15 cellular contexts compared by ENCODE assay signal in the genomic region with DNA sequence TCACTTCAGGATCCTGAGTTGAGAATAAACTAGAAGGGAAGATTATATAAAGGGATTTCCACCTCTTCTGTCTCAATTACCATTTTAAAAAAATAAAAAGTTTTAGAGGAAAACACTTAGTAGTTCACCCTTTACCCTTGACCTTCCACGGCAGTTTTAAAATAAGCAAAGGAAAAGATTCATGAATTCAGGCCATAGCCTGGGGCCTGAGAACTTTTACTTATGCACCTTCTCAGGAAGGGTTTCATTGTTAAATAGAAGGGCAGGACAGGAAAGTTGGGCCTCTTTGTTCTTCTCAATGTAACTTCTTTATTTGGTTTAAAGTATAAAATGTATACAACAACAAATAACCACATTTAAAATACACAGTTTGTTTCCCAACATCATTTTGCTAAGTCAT. TPM values are rescaled to one million over a fixed set of nuclear protein-coding genes. Genes with fewer than 3 reads are reported as not detected.
A peak's percentile ranks its signal among the peaks of the same experiment; 100 is the strongest.
DNase-seq lines count a peak whose midpoint lies in the region; ATAC-seq, FAIRE-seq and TF ChIP-seq lines count a peak whose summit lies in the region.
"Had no signal": no experiment of that assay in that cellular context is flagged by ENCODE, and none has a peak within 500 bp of the region (broad histone marks: within the 10 kb centered on the region; RNA-seq: fewer than 3 reads in every experiment).

No MANE protein-coding gene starts in this region.

- peak overlapping the region in 1 of 2 donors; percentile 54 for H3K9ac ChIP-seq in liver (ENCODE audit: low read depth in 1 of 2, low read length in 2 of 2)
- H3K9ac ChIP-seq in HepG2 (ENCODE audit: insufficient read depth, low read depth, low read length), result no peak overlapping the region
- H3K9ac ChIP-seq: BLaER1 had no signal

- no peaks in the 10 kb centered on the region for H4K20me1 ChIP-seq in HepG2 (ENCODE audit: insufficient read depth, low read length)
- H4K20me1 ChIP-seq: BLaER1 had no signal

- no peak overlapping the region for H2AFZ ChIP-seq in HepG2 (ENCODE audit: low read length)

- peak overlapping the region; percentile 54 to 55 for H3K27ac ChIP-seq in liver (ENCODE audit: low read depth in 1 of 2, low read length in 2 of 2)
- no peak overlapping the region for H3K27ac ChIP-seq in HepG2 (ENCODE audit: extremely low read length, insufficient read depth, low read length)
- no peak overlapping the region for H3K27ac ChIP-seq in aorta (ENCODE audit: low read depth in 1 of 2, low read length in 2 of 2)
- H3K27ac ChIP-seq: BLaER1 had no signal

- H3K9me3 ChIP-seq in liver (ENCODE audit: control insufficient read depth in 4 of 4, low read length in 3 of 4) (no peaks in the 10 kb centered on the region), HepG2 (ENCODE audit: low read length) (no peaks in the 10 kb centered on the region), aorta (ENCODE audit: control insufficient read depth, low read length) (no peaks in the 10 kb centered on the region)

- CTCF ChIA-PET in HepG2 (lab: Yijun Ruan, JAX; ENCODE audit: low intra/inter-chr PET ratio, low total read pairs), result interaction anchor here (1.2 kb wide), 1 partner anchor 144 kb away, joined by 3 read pairs; no protein-coding TSS in a partner anchor

- H3K4me2 ChIP-seq in HepG2 (ENCODE audit: low read depth, low read length), result no peak overlapping the region
- H3K4me2 ChIP-seq: BLaER1 had no signal

- no peaks in the 10 kb centered on the region for H3K27me3 ChIP-seq in liver (ENCODE audit: control insufficient read depth in 4 of 4, insufficient read depth in 4 of 4, low read length in 3 of 4)
- H3K27me3 ChIP-seq in HepG2 (ENCODE audit: control insufficient read depth in 1 of 2, insufficient read depth in 2 of 2, low read length in 2 of 2), result no peaks in the 10 kb centered on the region
- no peaks in the 10 kb centered on the region for H3K27me3 ChIP-seq in aorta (ENCODE audit: control insufficient read depth in 1 of 2, insufficient read depth in 2 of 2, low read length in 1 of 2)
- H3K27me3 ChIP-seq: BLaER1 had no signal

- FAIRE-seq in HepG2 (lab: Jason Lieb, UNC), result no peak

- TF ChIP-seq EP300 in HepG2 (IDR thresholded peaks at IDR 0.05; ENCODE audit: low read depth in 2 of 2, low read length in 2 of 2), result no peak
- TF ChIP-seq EP300 in HepG2 (CRISPR knock-in tag; IDR thresholded peaks at IDR 0.05; ENCODE audit: borderline replicate concordance), result no peak

- intact Hi-C loops in HepG2 (cut with micrococcal nuclease; ENCODE audit: unreplicated experiment) (loop anchor here (5.0 kb wide), 1 partner anchor 45 kb away; no protein-coding TSS in a partner anchor), aorta (cut with DNase I) (no loop called here)

- H3K79me2 ChIP-seq in HepG2 (ENCODE audit: insufficient read depth, low read length), result no peaks in the 10 kb centered on the region

- no peak for ATAC-seq in HepG2
- ATAC-seq in left lobe of liver, result peak; percentile 9
- no peak for ATAC-seq in HG02870 (IDR thresholded peaks at IDR 0.05; ENCODE audit: unreplicated experiment)
- no peak for ATAC-seq in aorta (ENCODE audit: low FRiP score)

- POLR2A ChIA-PET in HepG2 (lab: Yijun Ruan, JAX), result interaction anchor here (0.6 kb wide), 1 partner anchor 45 kb away, joined by 3 read pairs; no protein-coding TSS in a partner anchor

- no peak for DNase-seq in HepG2 (ENCODE audit: low spot score)
- no peak for DNase-seq in left lobe of liver (ENCODE audit: low spot score)
- DNase-seq in pulmonary artery endothelial cell (ENCODE audit: low read depth, low spot score), result peak; percentile 19
- no peak for DNase-seq in HUDEP-2 (lab: John Stamatoyannopoulos, UW; ENCODE audit: unreplicated experiment in 76 of 76)
- DNase-seq in aorta, result no peak
- DNase-seq: 8988T; CD4-positive, alpha-beta memory T cell; DMS153; DMS79; GF-D8; GOT3; H9 had no signal

- no TSS peak for BruUV-seq in HepG2 (replicated peaks; lab: Mats Ljungman, UMichigan)

- TF ChIP-seq POLR2A in HepG2 (IDR thresholded peaks at IDR 0.05; ENCODE audit: insufficient read depth in 1 of 2, low read depth in 2 of 2, low read length in 2 of 2), result no peak

- H3K4me3 ChIP-seq in liver (ENCODE audit: low read depth in 1 of 3, low read length in 3 of 3), result no peak overlapping the region
- no peak overlapping the region for H3K4me3 ChIP-seq in HepG2 (replicated peaks in 1 of 3; ENCODE audit: insufficient read depth in 1 of 3, low read depth in 2 of 3, low read length in 3 of 3)
- no peak overlapping the region for H3K4me3 ChIP-seq in aorta (ENCODE audit: low read length in 2 of 2)
- H3K4me3 ChIP-seq: BLaER1 had no signal

- H3K36me3 ChIP-seq in liver (ENCODE audit: control insufficient read depth in 4 of 4, insufficient read depth in 3 of 4, low read depth in 1 of 4, low read length in 3 of 4) (peaks cover 0 to 3% (median 0%) of the 10 kb centered on the region in 4 donors), HepG2 (replicated peaks in 1 of 2; ENCODE audit: control insufficient read depth in 1 of 2, insufficient read depth in 2 of 2, low read length in 2 of 2) (peaks cover 1 to 9% of the 10 kb centered on the region in 2 experiments; a peak in 2 of 5 replicates), aorta (ENCODE audit: control insufficient read depth in 1 of 2, insufficient read depth in 2 of 2, low read length in 1 of 2) (peaks cover 7 to 9% of the 10 kb centered on the region in 2 donors)

- WGBS in liver, result 21% methylated on average over 1 of the region's 1 CpG
- 92% methylated on average over 1 of the region's 1 CpG for WGBS in HepG2 (ENCODE audit: low lambda C conversion rate)
- WGBS in aorta, 2 donors, result 39 to 58% methylated on average over 1 of the region's 1 CpG

- in situ Hi-C loops in HepG2 (cut with HindIII; ENCODE audit: extremely low pct_ligation_motif_present, low pct_unique_long_range_greater_than_20kb), result no loop called here

- TF ChIP-seq CTCF in liver (IDR thresholded peaks at IDR 0.05; ENCODE audit: low read depth, low read length, missing input control), result no peak
- TF ChIP-seq CTCF in HepG2 (CRISPR knock-in tag; IDR thresholded peaks at IDR 0.05), result no peak

- TF ChIP-seq RAD21 in liver (IDR thresholded peaks at IDR 0.05) (no peak), HepG2 (CRISPR knock-in tag; IDR thresholded peaks at IDR 0.05) (no peak)

- H3K4me1 ChIP-seq in liver (ENCODE audit: control insufficient read depth in 4 of 4, insufficient read depth in 4 of 4, low read length in 3 of 4), result peaks cover 11 to 54% (median 36%) of the 10 kb centered on the region in 4 donors
- H3K4me1 ChIP-seq in HepG2 (ENCODE audit: insufficient read depth, low read length), result peaks cover 26% of the 10 kb centered on the region
- H3K4me1 ChIP-seq in aorta (ENCODE audit: control insufficient read depth in 1 of 2, insufficient read depth in 2 of 2, low read length in 2 of 2), result no peaks in the 10 kb centered on the region
- H3K4me1 ChIP-seq: BLaER1 had no signal

TF ChIP-seq in liver, 16 proteins besides CTCF, POLR2A, EP300 and RAD21:
- no peak for TF ChIP-seq HNF4A (conservative IDR thresholded peaks at IDR 0.05)
- TF ChIP-seq, protein P1, sequence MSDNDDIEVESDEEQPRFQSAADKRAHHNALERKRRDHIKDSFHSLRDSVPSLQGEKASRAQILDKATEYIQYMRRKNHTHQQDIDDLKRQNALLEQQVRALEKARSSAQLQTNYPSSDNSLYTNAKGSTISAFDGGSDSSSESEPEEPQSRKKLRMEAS (IDR thresholded peaks at IDR 0.05), result no peak

TF ChIP-seq in HepG2, 621 proteins besides CTCF, POLR2A, EP300 and RAD21 (continues in another document):
- TF ChIP-seq NR1H2 (CRISPR knock-in tag; IDR thresholded peaks at IDR 0.05; ENCODE audit: borderline replicate concordance, low read depth) (no peak), ZNF251 (CRISPR knock-in tag; IDR thresholded peaks at IDR 0.05) (no peak), ZNF549 (CRISPR knock-in tag; IDR thresholded peaks at IDR 0.05) (no peak), U2AF2 (IDR thresholded peaks at IDR 0.05; ENCODE audit: low read depth, low read length) (no peak), MAFG (CRISPR knock-in tag; IDR thresholded peaks at IDR 0.05) (no peak), ZNF777 (CRISPR knock-in tag; IDR thresholded peaks at IDR 0.05) (no peak)
- TF ChIP-seq, protein P2, sequence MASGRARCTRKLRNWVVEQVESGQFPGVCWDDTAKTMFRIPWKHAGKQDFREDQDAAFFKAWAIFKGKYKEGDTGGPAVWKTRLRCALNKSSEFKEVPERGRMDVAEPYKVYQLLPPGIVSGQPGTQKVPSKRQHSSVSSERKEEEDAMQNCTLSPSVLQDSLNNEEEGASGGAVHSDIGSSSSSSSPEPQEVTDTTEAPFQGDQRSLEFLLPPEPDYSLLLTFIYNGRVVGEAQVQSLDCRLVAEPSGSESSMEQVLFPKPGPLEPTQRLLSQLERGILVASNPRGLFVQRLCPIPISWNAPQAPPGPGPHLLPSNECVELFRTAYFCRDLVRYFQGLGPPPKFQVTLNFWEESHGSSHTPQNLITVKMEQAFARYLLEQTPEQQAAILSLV (CRISPR knock-in tag; IDR thresholded peaks at IDR 0.05; ENCODE audit: borderline replicate concordance), result no peak

RNA-seq across cellular contexts. Expression of a gene that starts 54.9 kb away (rescaled TPM):
- total RNA-seq in liver (10 to 100 TPM; 10.5 to 11.4 TPM), HepG2 (2016; rRNA removed; fragmentation: Illumina TruSeq; extraction: Trizol) (4.6 and 9.1 TPM in 2 replicates), left lobe of liver (6.5 TPM), pulmonary artery endothelial cell (49.0 and 49.7 TPM in 2 replicates), aorta (100 to 1,000 TPM; 132 to 311 TPM)
- polyA plus RNA-seq in liver (1 to 10 TPM; 1.5 to 3.8 TPM), HepG2 (2011; rRNA removed) (5.3 and 5.6 TPM in 2 replicates), aorta (10 to 100 TPM; 62.7 to 87.3 TPM)
- 7.4 TPM in 2 replicates for total RNA-seq in HepG2 (2016; cell fraction: cytosol; rRNA removed; fragmentation: Illumina TruSeq; extraction: Trizol; ENCODE audit: low read depth)
- 5.6 and 10.8 TPM in 2 replicates for total RNA-seq in HepG2 (2016; cell fraction: insoluble cytoplasmic fraction; rRNA removed; fragmentation: Illumina TruSeq; extraction: Trizol)
- total RNA-seq in HepG2 (2016; cell fraction: membrane; rRNA removed; fragmentation: Illumina TruSeq; extraction: Trizol), result 3.7 and 5.3 TPM in 2 replicates
- total RNA-seq in HepG2 (2016; cell fraction: nucleus; rRNA removed; fragmentation: Illumina TruSeq; extraction: Trizol), result 16.9 and 18.7 TPM in 2 replicates
- 1.5 and 2.1 TPM in 2 replicates for polyA plus RNA-seq in HepG2 (2011; cell fraction: cytosol; rRNA removed)
- 10.9 and 16.0 TPM in 2 replicates for polyA plus RNA-seq in HepG2 (2011; cell fraction: nucleus; rRNA removed)
- 2.9 and 3.0 TPM in 2 replicates for polyA plus RNA-seq in HepG2 (2012)
- 0.50 and 0.62 TPM in 2 replicates for polyA plus RNA-seq in HepG2 (2016; cell fraction: cytosol; fragmentation: Illumina TruSeq; extraction: Trizol; ENCODE audit: low read depth)
- polyA plus RNA-seq in HepG2 (2016; cell fraction: insoluble cytoplasmic fraction; fragmentation: Illumina TruSeq; extraction: Trizol; ENCODE audit: low read depth), result 3.5 and 3.6 TPM in 2 replicates
- 1.1 and 1.4 TPM in 2 replicates for polyA plus RNA-seq in HepG2 (2016; cell fraction: membrane; fragmentation: Illumina TruSeq; extraction: Trizol; ENCODE audit: low read depth)
- 28.6 and 32.6 TPM in 2 replicates for polyA plus RNA-seq in HepG2 (2016; cell fraction: nucleus; fragmentation: Illumina TruSeq; extraction: Trizol; ENCODE audit: insufficient read depth, low read depth)
- 8.0 and 11.0 TPM in 2 replicates for polyA minus RNA-seq in HepG2 (2011; rRNA and poly(A)+ RNA removed; ENCODE audit: low replicate concordance)
- 2.7 and 4.8 TPM in 2 replicates for polyA minus RNA-seq in HepG2 (2011; cell fraction: cytosol; rRNA and poly(A)+ RNA removed)
- polyA minus RNA-seq in HepG2 (2011; cell fraction: nucleus; rRNA and poly(A)+ RNA removed), result 24.5 and 25.1 TPM in 2 replicates

Comparison
In these comparisons a context has a peak if more than half of its experiments do, and no peak if none do; other contexts are left out.
1. H3K27ac ChIP-seq: peak in liver (2 of 2); none in HepG2 (single experiment) and aorta (0 of 2).